ENCODE assay signal across 8 cellular contexts in the genomic region with DNA sequence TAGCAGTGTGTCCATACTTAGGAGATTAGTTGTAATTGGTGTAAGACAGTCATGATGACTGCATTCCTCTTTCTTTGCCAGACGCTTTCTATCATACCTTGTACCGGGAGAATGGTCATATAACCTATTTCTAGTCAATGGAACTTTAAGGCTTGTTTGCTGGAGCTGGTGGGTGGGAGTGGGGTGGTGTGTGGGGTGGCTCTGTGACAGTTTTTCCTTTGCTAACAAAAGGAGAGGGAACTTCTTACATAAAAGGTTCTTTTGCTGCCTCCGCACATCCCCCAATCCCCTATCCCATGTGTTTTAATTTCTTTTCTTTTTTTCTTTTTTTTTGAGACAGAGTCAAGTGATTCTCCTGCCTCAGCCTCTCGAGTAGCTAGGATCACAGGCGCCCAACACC.
"Had no signal": no experiment of that assay in that cellular context is flagged by ENCODE, and none has a peak within 500 bp of the region (broad histone marks: within the 10 kb centered on the region; RNA-seq: fewer than 3 reads in every experiment).

No MANE protein-coding gene starts in this region.

- DNase-seq: H9, HCEC 1CT, KBM-7 had no signal

- H3K27ac Mint-ChIP-seq: GM23338, H9, IgD-negative memory B cell had no signal

- ATAC-seq: GM23338, HepG2 had no signal

- H3K4me3 Mint-ChIP-seq: GM23338, H9, HFFc6, IgD-negative memory B cell had no signal

- H3K4me1 Mint-ChIP-seq: GM23338, H9 had no signal

- H3K27ac ChIP-seq: HL-60 had no signal

- H3K9me3 Mint-ChIP-seq: GM23338, H9, HFFc6, IgD-negative memory B cell had no signal

- H3K4me3 ChIP-seq: GM23338 had no signal
